Comparison of ENCODE assay signal across 19 cellular contexts in genomic region chr19:18716857-18717256, GRCh38. TPM values are rescaled to one million over a fixed set of nuclear protein-coding genes. Genes with fewer than 3 reads are reported as not detected.
DNase-seq lines count a peak whose midpoint lies in the region; ATAC-seq and TF ChIP-seq lines count a peak whose summit lies in the region.
"Had no signal": no experiment of that assay in that cellular context is flagged by ENCODE, and none has a peak within 500 bp of the region (broad histone marks: within the 10 kb centered on the region; RNA-seq: fewer than 3 reads in every experiment).

No MANE protein-coding gene starts in this region.

- CTCF ChIA-PET in naive thymus-derived CD4-positive, alpha-beta T cell (lab: Charles Lee): no interaction called here

- peaks cover 6% of the 10 kb centered on the region in 2 donors for H3K4me1 ChIP-seq in naive thymus-derived CD4-positive, alpha-beta T cell (ENCODE audit: control insufficient read depth in 2 of 2, insufficient read depth in 2 of 2, low read length in 2 of 2)
- H3K4me1 ChIP-seq in mucosa of descending colon (ENCODE audit: low read depth): no peaks in the 10 kb centered on the region

- DNase-seq in stimulated activated naive CD8-positive, alpha-beta T cell treated with anti-CD3 and anti-CD28 coated beads, Interleukin-15, amount 100 ng/mL, for 72 hours: no peak
- DNase-seq in stimulated activated naive CD8-positive, alpha-beta T cell treated with anti-CD3 and anti-CD28 coated beads, Interleukin-15, Interleukin-2, amounts not matched to agents 100 U/mL and 50 U/mL, for 24 hours: no peak
- DNase-seq in naive thymus-derived CD4-positive, alpha-beta T cell: no peak
- DNase-seq in type B pancreatic cell (ENCODE audit: extremely low spot score, unreplicated experiment) (no peak), mucosa of descending colon (no peak), NCI-H1048 (lab: John Stamatoyannopoulos, UW) (no peak), SIG-M5 treated with dmso at 0.1 percent for 504 hours (lab: John Stamatoyannopoulos, UW; ENCODE audit: unreplicated experiment) (no peak)
- DNase-seq: 8988T; Calu3; CD8-positive, alpha-beta T cell; GF-D8; HFFc6; NCI-H1417 treated with DMSO at 0.1 percent for 48 hours; NCI-H2029; NCI-H526; PC-3; RPMI8226; SJCRH30 had no signal

- no peak overlapping the region for H3K27ac ChIP-seq in naive thymus-derived CD4-positive, alpha-beta T cell (ENCODE audit: low read depth, low read length)
- H3K27ac ChIP-seq: SJCRH30 had no signal

- peaks cover 49% of the 10 kb centered on the region for H3K4me1 Mint-ChIP-seq in stimulated activated naive CD8-positive, alpha-beta T cell treated with anti-CD3 and anti-CD28 coated beads, Interleukin-15, amount 100 ng/mL, for 72 hours
- H3K4me1 Mint-ChIP-seq in brain: peaks cover 42% of the 10 kb centered on the region
- H3K4me1 Mint-ChIP-seq in naive thymus-derived CD4-positive, alpha-beta T cell: peaks cover 2 to 43% (median 32%) of the 10 kb centered on the region in 7 donors
- peaks cover 24% of the 10 kb centered on the region for H3K4me1 Mint-ChIP-seq in type B pancreatic cell (ENCODE audit: unreplicated experiment)

- no peak for ATAC-seq in stimulated activated naive CD8-positive, alpha-beta T cell treated with anti-CD3 and anti-CD28 coated beads, Interleukin-15, amount 100 ng/mL, for 72 hours
- no peak for ATAC-seq in stimulated activated naive CD8-positive, alpha-beta T cell treated with anti-CD3 and anti-CD28 coated beads, Interleukin-15, Interleukin-2, amounts not matched to agents 100 U/mL and 50 U/mL, for 24 hours
- no peak for ATAC-seq in naive thymus-derived CD4-positive, alpha-beta T cell
- ATAC-seq in mucosa of descending colon: no peak
- ATAC-seq: CD8-positive, alpha-beta T cell; PC-3 had no signal

- no peaks in the 10 kb centered on the region for H3K27me3 Mint-ChIP-seq in stimulated activated naive CD8-positive, alpha-beta T cell treated with anti-CD3 and anti-CD28 coated beads, Interleukin-15, amount 100 ng/mL, for 72 hours
- H3K27me3 Mint-ChIP-seq in brain (peaks cover 2% of the 10 kb centered on the region), type B pancreatic cell (no peaks in the 10 kb centered on the region)
- no peaks in the 10 kb centered on the region for H3K27me3 Mint-ChIP-seq in naive thymus-derived CD4-positive, alpha-beta T cell

- POLR2A ChIA-PET in naive thymus-derived CD4-positive, alpha-beta T cell (lab: Charles Lee): no interaction called here

- H3K4me3 Mint-ChIP-seq in stimulated activated naive CD8-positive, alpha-beta T cell treated with anti-CD3 and anti-CD28 coated beads, Interleukin-15, amount 100 ng/mL, for 72 hours: no peak overlapping the region
- no peak overlapping the region for H3K4me3 Mint-ChIP-seq in brain
- no peak overlapping the region for H3K4me3 Mint-ChIP-seq in naive thymus-derived CD4-positive, alpha-beta T cell
- H3K4me3 Mint-ChIP-seq in type B pancreatic cell: no peak overlapping the region
- H3K4me3 Mint-ChIP-seq: CD8-positive, alpha-beta T cell; HFFc6 had no signal

- H3K27ac Mint-ChIP-seq in stimulated activated naive CD8-positive, alpha-beta T cell treated with anti-CD3 and anti-CD28 coated beads, Interleukin-15, amount 100 ng/mL, for 72 hours: peak overlapping the region; percentile 45 to 63
- peak overlapping the region in 4 of 5 experiments; percentile 24 to 85 (median 77) for H3K27ac Mint-ChIP-seq in brain
- H3K27ac Mint-ChIP-seq in naive thymus-derived CD4-positive, alpha-beta T cell: peak overlapping the region in 5 of 9 donors; percentile 26 to 83 (median 48)
- H3K27ac Mint-ChIP-seq in type B pancreatic cell: peak overlapping the region; percentile 9
- H3K27ac Mint-ChIP-seq: CD8-positive, alpha-beta T cell; HFFc6 had no signal

- H3K9me3 ChIP-seq in naive thymus-derived CD4-positive, alpha-beta T cell (ENCODE audit: control insufficient read depth in 2 of 3, low read length in 3 of 3): no peaks in the 10 kb centered on the region
- no peaks in the 10 kb centered on the region for H3K9me3 ChIP-seq in mucosa of descending colon
- H3K9me3 ChIP-seq: SJCRH30 had no signal

- no peak overlapping the region for H3K4me3 ChIP-seq in naive thymus-derived CD4-positive, alpha-beta T cell (ENCODE audit: low read length)
- no peak overlapping the region for H3K4me3 ChIP-seq in mucosa of descending colon
- H3K4me3 ChIP-seq: SJCRH30 had no signal

- no peak for TF ChIP-seq CTCF in brain (conservative IDR thresholded peaks at IDR 0.05)
- no peak for TF ChIP-seq CTCF in type B pancreatic cell (conservative IDR thresholded peaks at IDR 0.05)
- no peak for TF ChIP-seq CTCF in mucosa of descending colon (IDR thresholded peaks at IDR 0.05)

- peaks cover 0 to 9% (median 0%) of the 10 kb centered on the region in 3 experiments for H3K36me3 ChIP-seq in naive thymus-derived CD4-positive, alpha-beta T cell (ENCODE audit: control insufficient read depth in 2 of 3, insufficient read depth in 3 of 3, low read length in 3 of 3)
- H3K36me3 ChIP-seq in mucosa of descending colon (ENCODE audit: low read depth): no peaks in the 10 kb centered on the region
- H3K36me3 ChIP-seq: SJCRH30 had no signal

- intact Hi-C loops in naive thymus-derived CD4-positive, alpha-beta T cell (cut with micrococcal nuclease): no loop called here
- intact Hi-C loops in mucosa of descending colon (cut with DNase I, micrococcal nuclease): no loop called here

- H3K36me3 Mint-ChIP-seq in brain (peaks cover 38% of the 10 kb centered on the region), type B pancreatic cell (no peaks in the 10 kb centered on the region)
- peaks cover 0 to 18% (median 0%) of the 10 kb centered on the region in 5 donors for H3K36me3 Mint-ChIP-seq in naive thymus-derived CD4-positive, alpha-beta T cell

- no peaks in the 10 kb centered on the region for H3K27me3 ChIP-seq in naive thymus-derived CD4-positive, alpha-beta T cell (ENCODE audit: control insufficient read depth in 2 of 2, insufficient read depth in 2 of 2, low read length in 2 of 2)
- H3K27me3 ChIP-seq: SJCRH30 had no signal

- no peaks in the 10 kb centered on the region for H3K9me3 Mint-ChIP-seq in stimulated activated naive CD8-positive, alpha-beta T cell treated with anti-CD3 and anti-CD28 coated beads, Interleukin-15, amount 100 ng/mL, for 72 hours
- H3K9me3 Mint-ChIP-seq in brain (peaks cover 0 to 5% (median 2%) of the 10 kb centered on the region in 5 experiments), type B pancreatic cell (no peaks in the 10 kb centered on the region)
- H3K9me3 Mint-ChIP-seq in naive thymus-derived CD4-positive, alpha-beta T cell: no peaks in the 10 kb centered on the region
- H3K9me3 Mint-ChIP-seq: CD8-positive, alpha-beta T cell; HFFc6 had no signal

RNA-seq across cellular contexts. Expression of gene CRTC1, which starts 33.4 kb away (rescaled TPM):
- polyA plus RNA-seq in brain (ENCODE audit: insufficient read depth, low read depth, low replicate concordance): 29.6 TPM
- total RNA-seq in naive thymus-derived CD4-positive, alpha-beta T cell: 10 to 100 TPM in 4 of 5 experiments, 1 to 10 TPM in 1; 8.4 to 23.4 (median 22.3) TPM
- polyA plus RNA-seq in naive thymus-derived CD4-positive, alpha-beta T cell: 1 to 10 TPM in 1 of 2 donors, under 1 TPM in 1; 0.97 to 1.7 TPM
- total RNA-seq in type B pancreatic cell (ENCODE audit: low replicate concordance) (14.2 and 20.2 TPM in 2 replicates), mucosa of descending colon (10 to 100 TPM; 11.5 to 15.1 (median 12.5) TPM)

Comparison
In these comparisons a context has a peak if more than half of its experiments do, and no peak if none do; other contexts are left out.
1. H3K27ac Mint-ChIP-seq: peak in every context shown above with its lines; median percentile 77 in brain; 54 in stimulated activated naive CD8-positive, alpha-beta T cell treated with anti-CD3 and anti-CD28 coated beads, Interleukin-15, amount 100 ng/mL, for 72 hours; 48 in naive thymus-derived CD4-positive, alpha-beta T cell; 9 in type B pancreatic cell.